Comparison of ENCODE assay signal across 12 cellular contexts in the genomic region with DNA sequence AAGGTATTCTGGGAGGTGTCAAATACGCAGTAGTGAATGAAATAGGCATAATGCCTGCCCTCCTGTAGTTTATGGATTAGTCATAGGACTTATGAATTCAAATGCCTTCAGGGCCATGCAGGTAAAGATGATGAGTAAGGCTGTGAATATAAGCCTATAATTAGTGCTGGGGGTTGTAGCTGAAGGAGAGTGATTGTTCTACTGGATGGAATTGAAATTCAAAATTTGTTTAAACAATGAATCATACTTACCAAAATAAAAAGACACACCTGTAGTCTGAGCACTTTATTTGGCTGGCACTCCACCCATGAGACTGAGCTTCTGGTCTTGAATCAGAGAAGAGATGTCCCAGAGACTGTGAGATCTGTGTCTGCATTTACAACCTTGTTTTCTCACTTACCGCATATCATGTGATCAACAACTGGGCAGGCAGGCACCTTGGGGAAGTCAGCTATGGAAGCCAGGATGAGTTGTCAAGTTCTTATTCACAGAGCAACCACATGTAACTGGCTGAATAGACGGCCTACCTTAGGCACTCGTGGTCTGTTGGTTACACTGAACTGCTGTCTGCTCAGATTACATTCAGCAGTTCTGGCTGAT.
DNase-seq lines count a peak whose midpoint lies in the region; ATAC-seq and TF ChIP-seq lines count a peak whose summit lies in the region.
"Had no signal": no experiment of that assay in that cellular context is flagged by ENCODE, and none has a peak within 500 bp of the region (broad histone marks: within the 10 kb centered on the region; RNA-seq: fewer than 3 reads in every experiment).

No MANE protein-coding gene starts in this region.

- no peak for TF ChIP-seq CTCF in HCT116 (IDR thresholded peaks at IDR 0.05 in 2 of 3, conservative IDR thresholded peaks at IDR 0.05 in 1 of 3; ENCODE audit: borderline replicate concordance in 1 of 3, insufficient read depth in 1 of 3, low read depth in 2 of 3, low read length in 2 of 3)
- TF ChIP-seq CTCF in VCaP (conservative IDR thresholded peaks at IDR 0.05) = no peak
- TF ChIP-seq CTCF in lower leg skin (IDR thresholded peaks at IDR 0.05) = no peak

- peaks cover 16 to 22% of the 10 kb centered on the region in 2 experiments for H3K4me1 ChIP-seq in HCT116 (ENCODE audit: control insufficient read depth in 1 of 2, insufficient read depth in 2 of 2, low read length in 2 of 2)
- H3K4me1 ChIP-seq: Caco-2, left ventricle myocardium inferior, upper lobe of left lung had no signal

- peak overlapping the region; percentile 97 for H2AFZ ChIP-seq in HCT116 (ENCODE audit: low read depth, low read length, poor library complexity, severe bottlenecking)

- no peaks in the 10 kb centered on the region for H4K20me1 ChIP-seq in HCT116 (ENCODE audit: insufficient read depth)

- no peaks in the 10 kb centered on the region for H3K9me3 ChIP-seq in HCT116 (ENCODE audit: control insufficient read depth in 1 of 2, insufficient read depth in 1 of 2, low read depth in 1 of 2, low read length in 2 of 2)
- H3K9me3 ChIP-seq: Caco-2, left ventricle myocardium inferior, ovary, upper lobe of left lung had no signal

- no peak overlapping the region for H3K9ac ChIP-seq in HCT116 (ENCODE audit: low read length)

- CTCF ChIA-PET in HCT116 (lab: Charles Lee) = no interaction called here

- no peaks in the 10 kb centered on the region for H3K79me2 ChIP-seq in HCT116 (ENCODE audit: insufficient read depth, low read length)

- H3K27me3 ChIP-seq in HCT116 (ENCODE audit: insufficient read depth, low read length) = no peaks in the 10 kb centered on the region
- H3K27me3 ChIP-seq: ovary, upper lobe of left lung had no signal

- peak overlapping the region; percentile 68 for H3K4me2 ChIP-seq in HCT116 (ENCODE audit: low read length)

- POLR2A ChIA-PET in HCT116 (lab: Charles Lee) = no interaction called here

- H3K4me3 ChIP-seq in HCT116 (replicated peaks in 1 of 2; ENCODE audit: low read depth in 1 of 2, low read length in 2 of 2) (peak overlapping the region in 1 of 2 experiments; percentile 22; a peak in 1 of 4 replicates), lower leg skin (ENCODE audit: low read depth, poor library complexity, severe bottlenecking) (no peak overlapping the region)
- H3K4me3 ChIP-seq: left ventricle myocardium inferior, ovary, upper lobe of left lung had no signal

- TF ChIP-seq POLR2A in HCT116 (IDR thresholded peaks at IDR 0.05; ENCODE audit: borderline replicate concordance, extremely low read depth, insufficient read depth, insufficient read length) = no peak
- no peak for TF ChIP-seq POLR2A in lower leg skin (IDR thresholded peaks at IDR 0.05)

- DNase-seq in HCT116 (ENCODE audit: low read depth, low spot score) (peak; percentile 88), NCI-H2081 (lab: John Stamatoyannopoulos, UW) (peak; percentile 89 to 97), lower leg skin (ENCODE audit: low spot score in 2 of 2) (peak; percentile 34 to 81), mesenteric fat pad (ENCODE audit: low spot score) (no peak)
- DNase-seq: Caco-2, left ventricle myocardium inferior, ovary, upper lobe of left lung had no signal

- ATAC-seq in HCT116 (peak; percentile 92), HG03280 (IDR thresholded peaks at IDR 0.05; ENCODE audit: unreplicated experiment) (no peak), GM18498 (IDR thresholded peaks at IDR 0.05; ENCODE audit: unreplicated experiment) (no peak), HG03159 (IDR thresholded peaks at IDR 0.05; ENCODE audit: unreplicated experiment) (no peak)

- RAD21 ChIA-PET in HCT116 (lab: Charles Lee; ENCODE audit: low non-redundant PET in 1 of 2, low total read pairs in 2 of 2, uncharacterized antibody in 2 of 2, unreplicated experiment in 2 of 2) = no interaction called here

- intact Hi-C loops in HCT116 (cut with micrococcal nuclease) (no loop called here), lower leg skin (cut with DNase I; ENCODE audit: low total_unique reads) (no loop called here)

- H3K36me3 ChIP-seq in HCT116 (ENCODE audit: control insufficient read depth in 1 of 2, insufficient read depth in 2 of 2, low read length in 2 of 2) = no peaks in the 10 kb centered on the region
- H3K36me3 ChIP-seq: left ventricle myocardium inferior, ovary, upper lobe of left lung had no signal

- BruUV-seq in HCT116 (replicated peaks; lab: Mats Ljungman, UMichigan) = no TSS peak

- TF ChIP-seq RAD21 in HCT116 (IDR thresholded peaks at IDR 0.05; ENCODE audit: low read depth) = peak; percentile 45; the same call in 1 of the 2 replicates

- peak overlapping the region; percentile 59 for H3K27ac ChIP-seq in HCT116 (ENCODE audit: low read depth, low read length)
- peak overlapping the region; percentile 36 for H3K27ac ChIP-seq in VCaP
- H3K27ac ChIP-seq: left ventricle myocardium inferior, ovary, upper lobe of left lung had no signal

- H3K9me2 ChIP-seq in HCT116 (ENCODE audit: insufficient read depth) = no peaks in the 10 kb centered on the region

- 52 to 55% methylated on average over 4 of the region's 4 CpGs for WGBS in lower leg skin, 2 donors

TF ChIP-seq in HCT116, 20 proteins besides CTCF, POLR2A, EP300 and RAD21 (continues in another document):
- TF ChIP-seq SIN3A (IDR thresholded peaks at IDR 0.05; ENCODE audit: low read depth) = peak; percentile 65; the same call in 1 of the 2 replicates
- TF ChIP-seq, protein P1, sequence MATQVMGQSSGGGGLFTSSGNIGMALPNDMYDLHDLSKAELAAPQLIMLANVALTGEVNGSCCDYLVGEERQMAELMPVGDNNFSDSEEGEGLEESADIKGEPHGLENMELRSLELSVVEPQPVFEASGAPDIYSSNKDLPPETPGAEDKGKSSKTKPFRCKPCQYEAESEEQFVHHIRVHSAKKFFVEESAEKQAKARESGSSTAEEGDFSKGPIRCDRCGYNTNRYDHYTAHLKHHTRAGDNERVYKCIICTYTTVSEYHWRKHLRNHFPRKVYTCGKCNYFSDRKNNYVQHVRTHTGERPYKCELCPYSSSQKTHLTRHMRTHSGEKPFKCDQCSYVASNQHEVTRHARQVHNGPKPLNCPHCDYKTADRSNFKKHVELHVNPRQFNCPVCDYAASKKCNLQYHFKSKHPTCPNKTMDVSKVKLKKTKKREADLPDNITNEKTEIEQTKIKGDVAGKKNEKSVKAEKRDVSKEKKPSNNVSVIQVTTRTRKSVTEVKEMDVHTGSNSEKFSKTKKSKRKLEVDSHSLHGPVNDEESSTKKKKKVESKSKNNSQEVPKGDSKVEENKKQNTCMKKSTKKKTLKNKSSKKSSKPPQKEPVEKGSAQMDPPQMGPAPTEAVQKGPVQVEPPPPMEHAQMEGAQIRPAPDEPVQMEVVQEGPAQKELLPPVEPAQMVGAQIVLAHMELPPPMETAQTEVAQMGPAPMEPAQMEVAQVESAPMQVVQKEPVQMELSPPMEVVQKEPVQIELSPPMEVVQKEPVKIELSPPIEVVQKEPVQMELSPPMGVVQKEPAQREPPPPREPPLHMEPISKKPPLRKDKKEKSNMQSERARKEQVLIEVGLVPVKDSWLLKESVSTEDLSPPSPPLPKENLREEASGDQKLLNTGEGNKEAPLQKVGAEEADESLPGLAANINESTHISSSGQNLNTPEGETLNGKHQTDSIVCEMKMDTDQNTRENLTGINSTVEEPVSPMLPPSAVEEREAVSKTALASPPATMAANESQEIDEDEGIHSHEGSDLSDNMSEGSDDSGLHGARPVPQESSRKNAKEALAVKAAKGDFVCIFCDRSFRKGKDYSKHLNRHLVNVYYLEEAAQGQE (IDR thresholded peaks at IDR 0.05; ENCODE audit: low read depth) = no peak
- TF ChIP-seq SP1 (IDR thresholded peaks at IDR 0.05; ENCODE audit: low read depth) = peak; percentile 93
- no peak for TF ChIP-seq EZH2phosphoT487 (IDR thresholded peaks at IDR 0.05; ENCODE audit: borderline replicate concordance)
- peak; percentile 81 for TF ChIP-seq SRF (IDR thresholded peaks at IDR 0.05; ENCODE audit: low read depth)
- peak; percentile 85 for TF ChIP-seq CEBPB (IDR thresholded peaks at IDR 0.05; ENCODE audit: low read depth)
- TF ChIP-seq YY1 (IDR thresholded peaks at IDR 0.05; ENCODE audit: extremely low read depth, insufficient replicate concordance, low read depth, low read length) = no peak
- no peak; the same call in 1 of the 2 replicates for TF ChIP-seq ELF1 (IDR thresholded peaks at IDR 0.05; ENCODE audit: borderline replicate concordance, low read depth)
- TF ChIP-seq ZFX (IDR thresholded peaks at IDR 0.05) = no peak
- TF ChIP-seq, protein P2, sequence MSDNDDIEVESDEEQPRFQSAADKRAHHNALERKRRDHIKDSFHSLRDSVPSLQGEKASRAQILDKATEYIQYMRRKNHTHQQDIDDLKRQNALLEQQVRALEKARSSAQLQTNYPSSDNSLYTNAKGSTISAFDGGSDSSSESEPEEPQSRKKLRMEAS (IDR thresholded peaks at IDR 0.05) = peak; percentile 81
- peak; percentile 97 for TF ChIP-seq JUND (IDR thresholded peaks at IDR 0.05)
- peak; percentile 97 for TF ChIP-seq FOSL1 (IDR thresholded peaks at IDR 0.05; ENCODE audit: low read depth)
- TF ChIP-seq EZH2 (IDR thresholded peaks at IDR 0.05) = no peak
- no peak for TF ChIP-seq ZNF274 (IDR thresholded peaks at IDR 0.05; ENCODE audit: low read depth, low read length)
- TF ChIP-seq EGR1 (IDR thresholded peaks at IDR 0.05; ENCODE audit: low read depth) = peak; percentile 35; the same call in 1 of the 2 replicates
- TF ChIP-seq, protein P3, sequence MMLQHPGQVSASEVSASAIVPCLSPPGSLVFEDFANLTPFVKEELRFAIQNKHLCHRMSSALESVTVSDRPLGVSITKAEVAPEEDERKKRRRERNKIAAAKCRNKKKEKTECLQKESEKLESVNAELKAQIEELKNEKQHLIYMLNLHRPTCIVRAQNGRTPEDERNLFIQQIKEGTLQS (IDR thresholded peaks at IDR 0.05) = peak; percentile 10; the same call in 1 of the 2 replicates
- TF ChIP-seq, protein P4, sequence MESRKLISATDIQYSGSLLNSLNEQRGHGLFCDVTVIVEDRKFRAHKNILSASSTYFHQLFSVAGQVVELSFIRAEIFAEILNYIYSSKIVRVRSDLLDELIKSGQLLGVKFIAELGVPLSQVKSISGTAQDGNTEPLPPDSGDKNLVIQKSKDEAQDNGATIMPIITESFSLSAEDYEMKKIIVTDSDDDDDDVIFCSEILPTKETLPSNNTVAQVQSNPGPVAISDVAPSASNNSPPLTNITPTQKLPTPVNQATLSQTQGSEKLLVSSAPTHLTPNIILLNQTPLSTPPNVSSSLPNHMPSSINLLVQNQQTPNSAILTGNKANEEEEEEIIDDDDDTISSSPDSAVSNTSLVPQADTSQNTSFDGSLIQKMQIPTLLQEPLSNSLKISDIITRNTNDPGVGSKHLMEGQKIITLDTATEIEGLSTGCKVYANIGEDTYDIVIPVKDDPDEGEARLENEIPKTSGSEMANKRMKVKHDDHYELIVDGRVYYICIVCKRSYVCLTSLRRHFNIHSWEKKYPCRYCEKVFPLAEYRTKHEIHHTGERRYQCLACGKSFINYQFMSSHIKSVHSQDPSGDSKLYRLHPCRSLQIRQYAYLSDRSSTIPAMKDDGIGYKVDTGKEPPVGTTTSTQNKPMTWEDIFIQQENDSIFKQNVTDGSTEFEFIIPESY (IDR thresholded peaks at IDR 0.05; ENCODE audit: extremely low read depth, insufficient replicate concordance, low read length) = no peak
- peak; percentile 98 for TF ChIP-seq CBX3 (IDR thresholded peaks at IDR 0.05; ENCODE audit: low read depth)
